Comparison of ENCODE assay signal across 1 cellular context in the genomic region with DNA sequence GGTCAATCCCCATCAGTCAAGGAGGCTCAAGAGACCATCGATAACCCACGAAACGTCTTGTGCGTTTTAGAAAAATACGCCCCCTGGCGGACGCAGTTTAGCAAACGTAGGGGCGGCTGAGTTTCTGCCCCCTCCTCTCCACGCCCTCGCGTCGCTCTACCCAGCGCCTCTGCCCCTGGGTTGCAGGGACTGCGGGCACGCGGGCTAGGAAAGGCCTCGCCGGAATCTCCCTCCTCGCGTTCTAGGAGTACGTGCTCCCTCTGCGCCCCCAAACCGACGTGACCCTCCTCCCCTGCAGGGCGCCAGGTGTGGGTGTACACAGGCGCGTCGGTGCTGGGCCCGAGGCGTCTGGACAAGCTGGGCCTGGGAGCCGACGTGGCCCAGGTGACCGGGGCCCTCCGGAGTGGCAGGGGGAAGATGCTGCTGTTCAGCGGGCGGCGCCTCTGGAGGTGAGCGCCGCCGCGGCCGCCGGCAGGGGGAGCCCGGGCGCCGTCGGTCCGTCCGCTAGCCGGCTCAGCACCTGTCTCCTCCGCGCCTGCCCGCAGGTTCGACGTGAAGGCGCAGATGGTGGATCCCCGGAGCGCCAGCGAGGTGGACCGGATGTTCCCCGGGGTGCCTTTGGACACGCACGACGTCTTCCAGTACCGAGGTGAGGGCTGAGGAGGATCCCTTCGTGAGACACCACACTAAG.
TF ChIP-seq lines count a peak whose summit lies in the region.

No MANE protein-coding gene starts in this region.

TF ChIP-seq in HepG2, 621 proteins besides CTCF, POLR2A, EP300 and RAD21 (continued from another document and continues in another):
- TF ChIP-seq, protein P1, sequence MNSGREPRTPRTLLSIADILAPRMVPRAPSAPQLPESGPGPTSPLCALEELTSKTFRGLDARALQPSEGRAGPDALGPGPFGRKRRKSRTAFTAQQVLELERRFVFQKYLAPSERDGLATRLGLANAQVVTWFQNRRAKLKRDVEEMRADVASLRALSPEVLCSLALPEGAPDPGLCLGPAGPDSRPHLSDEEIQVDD (CRISPR knock-in tag; IDR thresholded peaks at IDR 0.05; ENCODE audit: borderline replicate concordance), result peak; percentile 66; the same call in 1 of the 2 replicates
- TF ChIP-seq AKAP8 (CRISPR knock-in tag; IDR thresholded peaks at IDR 0.05) (no peak; the same call in 1 of the 2 replicates), ZNF207 (IDR thresholded peaks at IDR 0.05; ENCODE audit: borderline replicate concordance) (no peak), JUNB (CRISPR knock-in tag; IDR thresholded peaks at IDR 0.05; ENCODE audit: borderline replicate concordance) (no peak), CBX1 (IDR thresholded peaks at IDR 0.05; ENCODE audit: low read depth) (peak; percentile 77), ZNF225 (CRISPR knock-in tag; IDR thresholded peaks at IDR 0.05) (peak; percentile 96; the same call in 1 of the 2 replicates), FOXP1 (IDR thresholded peaks at IDR 0.05) (no peak), FOXP1 (CRISPR knock-in tag; IDR thresholded peaks at IDR 0.05) (no peak), ISL2 (CRISPR knock-in tag; IDR thresholded peaks at IDR 0.05) (peak; percentile 68; the same call in 1 of the 2 replicates), SMAD1 (CRISPR knock-in tag; IDR thresholded peaks at IDR 0.05; ENCODE audit: borderline replicate concordance, low read depth) (0 out of 2 replicates have a peak, but pooled peaks have one; percentile 50), HOXA5 (CRISPR knock-in tag; IDR thresholded peaks at IDR 0.05) (peak; percentile 69; the same call in 1 of the 2 replicates), MEIS1 (CRISPR knock-in tag; IDR thresholded peaks at IDR 0.05; ENCODE audit: borderline replicate concordance) (peak; percentile 76), BORCS8-MEF2B (CRISPR knock-in tag; IDR thresholded peaks at IDR 0.05) (peak; percentile 79), DNMT1 (CRISPR knock-in tag; IDR thresholded peaks at IDR 0.05) (0 out of 2 replicates have a peak, but pooled peaks have one; percentile 66), MATR3 (CRISPR knock-in tag; IDR thresholded peaks at IDR 0.05) (no peak), ZNF775 (CRISPR knock-in tag; IDR thresholded peaks at IDR 0.05; ENCODE audit: borderline replicate concordance) (peak; percentile 69; the same call in 1 of the 2 replicates), HOXA9 (CRISPR knock-in tag; IDR thresholded peaks at IDR 0.05; ENCODE audit: borderline replicate concordance) (0 out of 2 replicates have a peak, but pooled peaks have one; percentile 52), NKX3-1 (CRISPR knock-in tag; IDR thresholded peaks at IDR 0.05) (0 out of 2 replicates have a peak, but pooled peaks have one; percentile 28), CAMTA2 (CRISPR knock-in tag; IDR thresholded peaks at IDR 0.05; ENCODE audit: borderline replicate concordance) (no peak), REL (CRISPR knock-in tag; conservative IDR thresholded peaks at IDR 0.05) (peak; percentile 78; the same call in 1 of the 2 replicates), MLLT10 (CRISPR knock-in tag; IDR thresholded peaks at IDR 0.05) (no peak), KDM5B (CRISPR knock-in tag; IDR thresholded peaks at IDR 0.05; ENCODE audit: borderline replicate concordance) (peak; percentile 85), XRCC5 (optimal IDR thresholded peaks at IDR 0.05; ENCODE audit: low read length) (peak; percentile 95), TAF15 (IDR thresholded peaks at IDR 0.05; ENCODE audit: low read depth, low read length, poor library complexity, severe bottlenecking) (no peak), BCL6 (CRISPR knock-in tag; IDR thresholded peaks at IDR 0.05) (peak; percentile 6; the same call in 1 of the 2 replicates)
- TF ChIP-seq, protein P2, sequence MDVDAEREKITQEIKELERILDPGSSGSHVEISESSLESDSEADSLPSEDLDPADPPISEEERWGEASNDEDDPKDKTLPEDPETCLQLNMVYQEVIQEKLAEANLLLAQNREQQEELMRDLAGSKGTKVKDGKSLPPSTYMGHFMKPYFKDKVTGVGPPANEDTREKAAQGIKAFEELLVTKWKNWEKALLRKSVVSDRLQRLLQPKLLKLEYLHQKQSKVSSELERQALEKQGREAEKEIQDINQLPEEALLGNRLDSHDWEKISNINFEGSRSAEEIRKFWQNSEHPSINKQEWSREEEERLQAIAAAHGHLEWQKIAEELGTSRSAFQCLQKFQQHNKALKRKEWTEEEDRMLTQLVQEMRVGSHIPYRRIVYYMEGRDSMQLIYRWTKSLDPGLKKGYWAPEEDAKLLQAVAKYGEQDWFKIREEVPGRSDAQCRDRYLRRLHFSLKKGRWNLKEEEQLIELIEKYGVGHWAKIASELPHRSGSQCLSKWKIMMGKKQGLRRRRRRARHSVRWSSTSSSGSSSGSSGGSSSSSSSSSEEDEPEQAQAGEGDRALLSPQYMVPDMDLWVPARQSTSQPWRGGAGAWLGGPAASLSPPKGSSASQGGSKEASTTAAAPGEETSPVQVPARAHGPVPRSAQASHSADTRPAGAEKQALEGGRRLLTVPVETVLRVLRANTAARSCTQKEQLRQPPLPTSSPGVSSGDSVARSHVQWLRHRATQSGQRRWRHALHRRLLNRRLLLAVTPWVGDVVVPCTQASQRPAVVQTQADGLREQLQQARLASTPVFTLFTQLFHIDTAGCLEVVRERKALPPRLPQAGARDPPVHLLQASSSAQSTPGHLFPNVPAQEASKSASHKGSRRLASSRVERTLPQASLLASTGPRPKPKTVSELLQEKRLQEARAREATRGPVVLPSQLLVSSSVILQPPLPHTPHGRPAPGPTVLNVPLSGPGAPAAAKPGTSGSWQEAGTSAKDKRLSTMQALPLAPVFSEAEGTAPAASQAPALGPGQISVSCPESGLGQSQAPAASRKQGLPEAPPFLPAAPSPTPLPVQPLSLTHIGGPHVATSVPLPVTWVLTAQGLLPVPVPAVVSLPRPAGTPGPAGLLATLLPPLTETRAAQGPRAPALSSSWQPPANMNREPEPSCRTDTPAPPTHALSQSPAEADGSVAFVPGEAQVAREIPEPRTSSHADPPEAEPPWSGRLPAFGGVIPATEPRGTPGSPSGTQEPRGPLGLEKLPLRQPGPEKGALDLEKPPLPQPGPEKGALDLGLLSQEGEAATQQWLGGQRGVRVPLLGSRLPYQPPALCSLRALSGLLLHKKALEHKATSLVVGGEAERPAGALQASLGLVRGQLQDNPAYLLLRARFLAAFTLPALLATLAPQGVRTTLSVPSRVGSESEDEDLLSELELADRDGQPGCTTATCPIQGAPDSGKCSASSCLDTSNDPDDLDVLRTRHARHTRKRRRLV (CRISPR knock-in tag; IDR thresholded peaks at IDR 0.05), result no peak
- TF ChIP-seq, protein P3, sequence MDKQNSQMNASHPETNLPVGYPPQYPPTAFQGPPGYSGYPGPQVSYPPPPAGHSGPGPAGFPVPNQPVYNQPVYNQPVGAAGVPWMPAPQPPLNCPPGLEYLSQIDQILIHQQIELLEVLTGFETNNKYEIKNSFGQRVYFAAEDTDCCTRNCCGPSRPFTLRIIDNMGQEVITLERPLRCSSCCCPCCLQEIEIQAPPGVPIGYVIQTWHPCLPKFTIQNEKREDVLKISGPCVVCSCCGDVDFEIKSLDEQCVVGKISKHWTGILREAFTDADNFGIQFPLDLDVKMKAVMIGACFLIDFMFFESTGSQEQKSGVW (CRISPR knock-in tag; IDR thresholded peaks at IDR 0.05; ENCODE audit: borderline replicate concordance), result no peak
- TF ChIP-seq, protein P4, sequence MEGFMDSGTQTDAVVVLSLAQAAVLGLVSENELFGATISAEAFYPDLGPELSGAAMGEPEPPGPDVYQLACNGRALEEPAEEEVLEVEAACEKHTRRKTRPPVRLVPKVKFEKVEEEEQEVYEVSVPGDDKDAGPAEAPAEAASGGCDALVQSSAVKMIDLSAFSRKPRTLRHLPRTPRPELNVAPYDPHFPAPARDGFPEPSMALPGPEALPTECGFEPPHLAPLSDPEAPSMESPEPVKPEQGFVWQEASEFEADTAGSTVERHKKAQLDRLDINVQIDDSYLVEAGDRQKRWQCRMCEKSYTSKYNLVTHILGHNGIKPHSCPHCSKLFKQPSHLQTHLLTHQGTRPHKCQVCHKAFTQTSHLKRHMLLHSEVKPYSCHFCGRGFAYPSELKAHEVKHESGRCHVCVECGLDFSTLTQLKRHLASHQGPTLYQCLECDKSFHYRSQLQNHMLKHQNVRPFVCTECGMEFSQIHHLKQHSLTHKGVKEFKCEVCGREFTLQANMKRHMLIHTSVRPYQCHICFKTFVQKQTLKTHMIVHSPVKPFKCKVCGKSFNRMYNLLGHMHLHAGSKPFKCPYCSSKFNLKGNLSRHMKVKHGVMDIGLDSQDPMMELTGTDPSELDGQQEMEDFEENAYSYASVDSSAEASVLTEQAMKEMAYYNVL (CRISPR knock-in tag; IDR thresholded peaks at IDR 0.05; ENCODE audit: borderline replicate concordance), result no peak; the same call in 1 of the 2 replicates
- TF ChIP-seq, protein P5, sequence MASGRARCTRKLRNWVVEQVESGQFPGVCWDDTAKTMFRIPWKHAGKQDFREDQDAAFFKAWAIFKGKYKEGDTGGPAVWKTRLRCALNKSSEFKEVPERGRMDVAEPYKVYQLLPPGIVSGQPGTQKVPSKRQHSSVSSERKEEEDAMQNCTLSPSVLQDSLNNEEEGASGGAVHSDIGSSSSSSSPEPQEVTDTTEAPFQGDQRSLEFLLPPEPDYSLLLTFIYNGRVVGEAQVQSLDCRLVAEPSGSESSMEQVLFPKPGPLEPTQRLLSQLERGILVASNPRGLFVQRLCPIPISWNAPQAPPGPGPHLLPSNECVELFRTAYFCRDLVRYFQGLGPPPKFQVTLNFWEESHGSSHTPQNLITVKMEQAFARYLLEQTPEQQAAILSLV (CRISPR knock-in tag; IDR thresholded peaks at IDR 0.05; ENCODE audit: borderline replicate concordance), result 0 out of 2 replicates have a peak, but pooled peaks have one; percentile 41
- TF ChIP-seq, protein P6, sequence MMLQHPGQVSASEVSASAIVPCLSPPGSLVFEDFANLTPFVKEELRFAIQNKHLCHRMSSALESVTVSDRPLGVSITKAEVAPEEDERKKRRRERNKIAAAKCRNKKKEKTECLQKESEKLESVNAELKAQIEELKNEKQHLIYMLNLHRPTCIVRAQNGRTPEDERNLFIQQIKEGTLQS (CRISPR knock-in tag; IDR thresholded peaks at IDR 0.05), result no peak
- TF ChIP-seq, protein P7, sequence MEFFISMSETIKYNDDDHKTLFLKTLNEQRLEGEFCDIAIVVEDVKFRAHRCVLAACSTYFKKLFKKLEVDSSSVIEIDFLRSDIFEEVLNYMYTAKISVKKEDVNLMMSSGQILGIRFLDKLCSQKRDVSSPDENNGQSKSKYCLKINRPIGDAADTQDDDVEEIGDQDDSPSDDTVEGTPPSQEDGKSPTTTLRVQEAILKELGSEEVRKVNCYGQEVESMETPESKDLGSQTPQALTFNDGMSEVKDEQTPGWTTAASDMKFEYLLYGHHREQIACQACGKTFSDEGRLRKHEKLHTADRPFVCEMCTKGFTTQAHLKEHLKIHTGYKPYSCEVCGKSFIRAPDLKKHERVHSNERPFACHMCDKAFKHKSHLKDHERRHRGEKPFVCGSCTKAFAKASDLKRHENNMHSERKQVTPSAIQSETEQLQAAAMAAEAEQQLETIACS (CRISPR knock-in tag; IDR thresholded peaks at IDR 0.05), result peak; percentile 41
- TF ChIP-seq, protein P8, sequence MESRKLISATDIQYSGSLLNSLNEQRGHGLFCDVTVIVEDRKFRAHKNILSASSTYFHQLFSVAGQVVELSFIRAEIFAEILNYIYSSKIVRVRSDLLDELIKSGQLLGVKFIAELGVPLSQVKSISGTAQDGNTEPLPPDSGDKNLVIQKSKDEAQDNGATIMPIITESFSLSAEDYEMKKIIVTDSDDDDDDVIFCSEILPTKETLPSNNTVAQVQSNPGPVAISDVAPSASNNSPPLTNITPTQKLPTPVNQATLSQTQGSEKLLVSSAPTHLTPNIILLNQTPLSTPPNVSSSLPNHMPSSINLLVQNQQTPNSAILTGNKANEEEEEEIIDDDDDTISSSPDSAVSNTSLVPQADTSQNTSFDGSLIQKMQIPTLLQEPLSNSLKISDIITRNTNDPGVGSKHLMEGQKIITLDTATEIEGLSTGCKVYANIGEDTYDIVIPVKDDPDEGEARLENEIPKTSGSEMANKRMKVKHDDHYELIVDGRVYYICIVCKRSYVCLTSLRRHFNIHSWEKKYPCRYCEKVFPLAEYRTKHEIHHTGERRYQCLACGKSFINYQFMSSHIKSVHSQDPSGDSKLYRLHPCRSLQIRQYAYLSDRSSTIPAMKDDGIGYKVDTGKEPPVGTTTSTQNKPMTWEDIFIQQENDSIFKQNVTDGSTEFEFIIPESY (CRISPR knock-in tag; IDR thresholded peaks at IDR 0.05), result peak; percentile 89
